8 cellular contexts compared by ENCODE assay signal in genomic region chr19:19319725-19320361, GRCh38. TPM values are rescaled to one million over a fixed set of nuclear protein-coding genes. Genes with fewer than 3 reads are reported as not detected.
A peak's percentile ranks its signal among the peaks of the same experiment; 100 is the strongest.
DNase-seq lines count a peak whose midpoint lies in the region; ATAC-seq, FAIRE-seq and TF ChIP-seq lines count a peak whose summit lies in the region.

No MANE protein-coding gene starts in this region.

- H3K4me3 ChIP-seq in PC-9 = peak overlapping the region; percentile 93
- peak overlapping the region; percentile 93 for H3K4me3 ChIP-seq in epithelial cell of proximal tubule (ENCODE audit: low read depth, low read length)
- peak overlapping the region; percentile 72 to 100 (median 98) for H3K4me3 ChIP-seq in pancreas

- H3K36me3 Mint-ChIP-seq in activated CD4-positive, alpha-beta T cell treated with anti-CD3 and anti-CD28 coated beads, Interleukin-2, amount 10 ng/mL, durations not matched to agents 24 days and 14 days (ENCODE audit: low read depth) = peaks cover 29% of the 10 kb centered on the region

- H3K4me1 ChIP-seq in PC-9 (replicated peaks; ENCODE audit: insufficient read depth) = peaks cover 23% of the 10 kb centered on the region
- peaks cover 8 to 12% (median 11%) of the 10 kb centered on the region in 3 donors for H3K4me1 ChIP-seq in pancreas

- H3K4me1 Mint-ChIP-seq in activated CD4-positive, alpha-beta T cell treated with anti-CD3 and anti-CD28 coated beads, Interleukin-2, amount 10 ng/mL, durations not matched to agents 24 days and 14 days = peaks cover 34% of the 10 kb centered on the region

- BruUV-seq in PC-9 (replicated peaks; lab: Mats Ljungman, UMichigan) = TSS peak; percentile 48

- intact Hi-C loops in activated CD4-positive, alpha-beta T cell treated with anti-CD3 and anti-CD28 coated beads, Interleukin-2, amount 10 ng/mL, durations not matched to agents 24 days and 14 days (cut with micrococcal nuclease) = loop anchor here (1.0 kb wide), 5 partner anchors 65 to 196 kb away; partner anchors contain the start of genes BORCS8, NDUFA13 and RFXANK
- intact Hi-C loops in PC-9 (cut with micrococcal nuclease; ENCODE audit: unreplicated experiment) (loop anchor here (5.0 kb wide), 1 partner anchor 128 kb away; the partner anchor contains the start of genes BORCS8 and RFXANK), pancreas (cut with DNase I) (no loop called here)

- H3K9me2 ChIP-seq in PC-9 (ENCODE audit: insufficient read depth) = no peaks in the 10 kb centered on the region

- H3K27me3 Mint-ChIP-seq in activated CD4-positive, alpha-beta T cell treated with anti-CD3 and anti-CD28 coated beads, Interleukin-2, amount 10 ng/mL, durations not matched to agents 24 days and 14 days = no peaks in the 10 kb centered on the region

- no peaks in the 10 kb centered on the region for H3K9me3 ChIP-seq in PC-9 (ENCODE audit: insufficient read depth, low read depth)
- no peaks in the 10 kb centered on the region for H3K9me3 ChIP-seq in pancreas

- peak overlapping the region; percentile 97 for H3K4me2 ChIP-seq in PC-9

- TF ChIP-seq CTCF in PC-9 (conservative IDR thresholded peaks at IDR 0.05) (no peak), epithelial cell of proximal tubule (conservative IDR thresholded peaks at IDR 0.05; ENCODE audit: low read depth, low read length) (no peak), pancreas (IDR thresholded peaks at IDR 0.05) (no peak)

- peaks cover 13% of the 10 kb centered on the region; the same call in 1 of the 2 replicates for H4K20me1 ChIP-seq in PC-9 (ENCODE audit: insufficient read depth)

- peak; percentile 4 to 10 (median 6) for ATAC-seq in pancreas
- no peak for ATAC-seq in HG02981 (IDR thresholded peaks at IDR 0.05; ENCODE audit: unreplicated experiment)

- no peak overlapping the region for H3K27ac ChIP-seq in PC-9
- peak overlapping the region; percentile 77 to 90 (median 85) for H3K27ac ChIP-seq in pancreas

- peaks cover 4% of the 10 kb centered on the region for H3F3A ChIP-seq in PC-9 (ENCODE audit: insufficient read depth, low read depth)

- H3K27ac Mint-ChIP-seq in activated CD4-positive, alpha-beta T cell treated with anti-CD3 and anti-CD28 coated beads, Interleukin-2, amount 10 ng/mL, durations not matched to agents 24 days and 14 days = peak overlapping the region; percentile 99

- H3K79me2 ChIP-seq in PC-9 (ENCODE audit: low read depth) = peaks cover 80% of the 10 kb centered on the region

- peak overlapping the region; percentile 88 for H2AFZ ChIP-seq in PC-9

- FAIRE-seq in pancreas (lab: Jason Lieb, UNC) = no peak

- peak overlapping the region; percentile 89 for H3K4me3 Mint-ChIP-seq in activated CD4-positive, alpha-beta T cell treated with anti-CD3 and anti-CD28 coated beads, Interleukin-2, amount 10 ng/mL, durations not matched to agents 24 days and 14 days

- H3K27me3 ChIP-seq in PC-9 (ENCODE audit: insufficient read depth, low read depth) (no peaks in the 10 kb centered on the region), pancreas (no peaks in the 10 kb centered on the region)

- H3K36me3 ChIP-seq in PC-9 (ENCODE audit: low read depth) = peaks cover 15% of the 10 kb centered on the region
- H3K36me3 ChIP-seq in pancreas = peaks cover 0 to 21% (median 2%) of the 10 kb centered on the region in 3 donors

- no peaks in the 10 kb centered on the region for H3K9me3 Mint-ChIP-seq in activated CD4-positive, alpha-beta T cell treated with anti-CD3 and anti-CD28 coated beads, Interleukin-2, amount 10 ng/mL, durations not matched to agents 24 days and 14 days

- POLR2A ChIA-PET in PC-9 (lab: Charles Lee; ENCODE audit: unreplicated experiment) = no interaction called here

- CTCF ChIA-PET in PC-9 (lab: Charles Lee) = interaction anchor here (0.7 kb wide), 1 partner anchor 14 kb away, joined by 18 read pairs; no protein-coding TSS in a partner anchor

- DNase-seq in activated CD4-positive, alpha-beta T cell treated with anti-CD3 and anti-CD28 coated beads, Interleukin-2, amount 10 ng/mL, durations not matched to agents 24 days and 14 days = no peak
- DNase-seq in activated CD4-positive, alpha-beta T cell treated with anti-CD3 and anti-CD28 coated beads, Interleukin-2, amount 50 U/mL, for 4 hours = no peak
- DNase-seq in PC-9 = no peak
- DNase-seq in epithelial cell of proximal tubule (ENCODE audit: low read depth) = no peak
- peak in 1 of 6 donors; percentile 25 for DNase-seq in pancreas
- no peak for DNase-seq in NCI-H2107 treated with DMSO at 0.1 percent for 48 hours (lab: John Stamatoyannopoulos, UW; ENCODE audit: unreplicated experiment)
- no peak for DNase-seq in UCSD-AML1 (lab: John Stamatoyannopoulos, UW; ENCODE audit: unreplicated experiment)

- 3 to 4% methylated on average over 32 of the region's 32 CpGs for WGBS in pancreas, 2 donors

RNA-seq across cellular contexts. Expression of gene SUGP1, which starts 0.5 kb away (rescaled TPM):
- total RNA-seq in activated CD4-positive, alpha-beta T cell treated with anti-CD3 and anti-CD28 coated beads, Interleukin-2, amount 10 ng/mL, durations not matched to agents 24 days and 14 days = 71.2 and 72.0 TPM in 2 replicates
- total RNA-seq in PC-9 (2021) (39.9 and 56.7 TPM in 2 replicates), epithelial cell of proximal tubule (30.0 and 32.2 TPM in 2 replicates), pancreas (10 to 100 TPM; 14.6 to 24.6 (median 18.2) TPM)
- polyA plus RNA-seq in pancreas = 10 to 100 TPM; 42.8 to 50.3 TPM

RNA-seq across cellular contexts. Expression of gene MAU2, which starts 0.8 kb away (rescaled TPM):
- total RNA-seq in activated CD4-positive, alpha-beta T cell treated with anti-CD3 and anti-CD28 coated beads, Interleukin-2, amount 10 ng/mL, durations not matched to agents 24 days and 14 days = 61.8 and 73.0 TPM in 2 replicates
- 46.1 and 55.2 TPM in 2 replicates for total RNA-seq in PC-9 (2021)
- total RNA-seq in epithelial cell of proximal tubule = 14.7 and 22.0 TPM in 2 replicates
- 10 to 100 TPM; 22.6 to 38.8 (median 26.7) TPM for total RNA-seq in pancreas
- polyA plus RNA-seq in pancreas = 10 to 100 TPM; 32.3 to 36.2 TPM

RNA-seq across cellular contexts. Expression of gene TM6SF2, which starts 46.7 kb away (rescaled TPM):
- not detected in 2 replicates for total RNA-seq in activated CD4-positive, alpha-beta T cell treated with anti-CD3 and anti-CD28 coated beads, Interleukin-2, amount 10 ng/mL, durations not matched to agents 24 days and 14 days
- not detected in 2 replicates for total RNA-seq in PC-9 (2021)
- not detected in 2 replicates for total RNA-seq in epithelial cell of proximal tubule
- total RNA-seq in pancreas = under 1 TPM in 5 of 6 donors, not detected in 1; 0.08 to 0.50 (median 0.23) TPM
- polyA plus RNA-seq in pancreas = 1 to 10 TPM; 1.5 to 1.6 TPM

Comparison
In these comparisons a context has a peak if more than half of its experiments do, and no peak if none do; other contexts are left out.
1. intact Hi-C loops: an anchor here in activated CD4-positive, alpha-beta T cell treated with anti-CD3 and anti-CD28 coated beads, Interleukin-2, amount 10 ng/mL, durations not matched to agents 24 days and 14 days (1.0 kb wide) and PC-9 (5.0 kb wide); none called in pancreas.